ENCODE assay signal across 27 cellular contexts in the genomic region with DNA sequence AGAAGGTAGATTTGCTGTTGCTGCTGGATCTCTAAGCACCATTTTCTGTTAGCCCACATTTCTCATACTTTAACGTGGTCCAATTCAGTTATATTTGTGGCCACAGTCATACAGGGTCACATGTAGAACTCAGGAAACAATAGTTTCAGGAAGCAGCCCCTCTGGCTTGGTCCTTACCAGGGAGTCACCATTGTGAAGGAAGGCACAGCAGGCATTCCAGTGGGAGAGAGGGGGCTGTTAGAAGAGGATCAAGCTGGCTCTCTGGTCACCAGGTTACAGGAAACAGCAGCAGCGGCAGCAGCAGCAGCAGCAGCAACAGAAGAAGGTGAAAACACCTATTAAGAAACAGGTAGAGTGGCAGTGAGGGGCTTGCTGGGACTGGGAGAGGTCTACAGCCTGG. TPM values are rescaled to one million over a fixed set of nuclear protein-coding genes. Genes with fewer than 3 reads are reported as not detected.
"Had no signal": no experiment of that assay in that cellular context is flagged by ENCODE, and none has a peak within 500 bp of the region (broad histone marks: within the 10 kb centered on the region; RNA-seq: fewer than 3 reads in every experiment).

No MANE protein-coding gene starts in this region.

- H3K27ac ChIP-seq: adrenal gland, ascending aorta, brain microvascular endothelial cell, esophagus squamous epithelium, heart left ventricle, left lung, neutrophil, ovary, prostate gland, tibial artery had no signal

- H3K4me1 ChIP-seq: adrenal gland, ascending aorta, esophagus squamous epithelium, left lung, prostate gland, tibial artery had no signal

- H3K4me3 ChIP-seq: adrenal gland, ascending aorta, esophagus squamous epithelium, heart left ventricle, left lung, lung, ovary, prostate gland, tibial artery had no signal

- H3K36me3 ChIP-seq: adrenal gland, ascending aorta, brain microvascular endothelial cell, esophagus squamous epithelium, heart left ventricle, left lung, neutrophil, ovary, prostate gland, tibial artery had no signal

- H3K36me3 Mint-ChIP-seq: activated naive CD8-positive, alpha-beta T cell; natural killer cell had no signal

- H3K4me1 Mint-ChIP-seq: activated CD4-positive, alpha-beta T cell treated with anti-CD3 and anti-CD28 coated beads for 36 hours; natural killer cell had no signal

- H3K4me3 Mint-ChIP-seq: activated CD4-positive, alpha-beta T cell treated with anti-CD3 and anti-CD28 coated beads for 36 hours; activated naive CD8-positive, alpha-beta T cell; activated T-cell treated with anti-CD3 and anti-CD28 coated beads, Interleukin-2, amount 50 U/mL, for 4 hours; dendritic cell treated with granulocyte-macrophage colony-stimulating factor and Interleukin-4, amounts not matched to agents 40 ng/mL and 50 ng/mL, for 4 days; natural killer cell; stimulated activated naive CD8-positive, alpha-beta T cell treated with anti-CD3 and anti-CD28 coated beads, Interleukin-15, Interleukin-2, amounts not matched to agents 100 ng/mL and 50 ng/mL, for 24 hours; T-helper 2 cell treated with Interferon-gamma antibody and Interleukin-4, amounts not matched to agents 5 μg/mL and 100 μg/mL, for 36 hours had no signal

- H3K9me3 Mint-ChIP-seq: activated T-cell treated with anti-CD3 and anti-CD28 coated beads, Interleukin-2, amount 50 U/mL, for 4 hours; activated T-helper 2 cell treated with anti-CD3 and anti-CD28 coated beads, Interferon-gamma antibody, Interleukin-2, Interleukin-4, amounts not matched to agents 10 μg/mL and 5 μg/mL and 100 μg/mL, durations not matched to agents 14 hours and 24 hours and 36 hours; dendritic cell treated with granulocyte-macrophage colony-stimulating factor and Interleukin-4, amounts not matched to agents 40 ng/mL and 50 ng/mL, for 4 days; natural killer cell; stimulated activated naive CD8-positive, alpha-beta T cell treated with anti-CD3 and anti-CD28 coated beads, Interleukin-15, Interleukin-2, amounts not matched to agents 100 ng/mL and 50 ng/mL, for 24 hours; T-helper 2 cell treated with Interferon-gamma antibody and Interleukin-4, amounts not matched to agents 5 μg/mL and 100 μg/mL, for 36 hours had no signal

- H3K27ac Mint-ChIP-seq: activated CD4-positive, alpha-beta T cell treated with anti-CD3 and anti-CD28 coated beads for 36 hours; activated naive CD8-positive, alpha-beta T cell; activated T-helper 2 cell treated with anti-CD3 and anti-CD28 coated beads, Interferon-gamma antibody, Interleukin-2, Interleukin-4, amounts not matched to agents 10 μg/mL and 5 μg/mL and 100 μg/mL, durations not matched to agents 14 hours and 24 hours and 36 hours; dendritic cell treated with granulocyte-macrophage colony-stimulating factor and Interleukin-4, amounts not matched to agents 40 ng/mL and 50 ng/mL, for 4 days; stimulated activated naive CD8-positive, alpha-beta T cell treated with anti-CD3 and anti-CD28 coated beads, Interleukin-15, Interleukin-2, amounts not matched to agents 100 ng/mL and 50 ng/mL, for 24 hours; T-helper 2 cell treated with Interferon-gamma antibody and Interleukin-4, amounts not matched to agents 5 μg/mL and 100 μg/mL, for 36 hours had no signal

- ATAC-seq: activated CD4-positive, alpha-beta T cell treated with anti-CD3 and anti-CD28 coated beads for 36 hours; activated T-cell treated with anti-CD3 and anti-CD28 coated beads, Interleukin-2, amount 50 U/mL, for 4 hours; heart left ventricle; left lung; natural killer cell had no signal

- H3K9me3 ChIP-seq: adrenal gland, ascending aorta, esophagus squamous epithelium, heart left ventricle, left lung, neutrophil, ovary, prostate gland, tibial artery had no signal

- H3K27me3 Mint-ChIP-seq: activated naive CD8-positive, alpha-beta T cell; dendritic cell treated with granulocyte-macrophage colony-stimulating factor and Interleukin-4, amounts not matched to agents 40 ng/mL and 50 ng/mL, for 4 days; stimulated activated naive CD8-positive, alpha-beta T cell treated with anti-CD3 and anti-CD28 coated beads, Interleukin-15, Interleukin-2, amounts not matched to agents 100 ng/mL and 50 ng/mL, for 24 hours had no signal

- DNase-seq: activated CD4-positive, alpha-beta T cell treated with anti-CD3 and anti-CD28 coated beads for 36 hours; activated CD4-positive, alpha-beta T cell treated with anti-CD3 and anti-CD28 coated beads, Interleukin-2, amount 50 U/mL, for 4 hours; activated CD8-positive, alpha-beta memory T cell treated with anti-CD3 and anti-CD28 coated beads for 24 hours; activated CD8-positive, alpha-beta memory T cell treated with anti-CD3 and anti-CD28 coated beads, Interleukin-2, amount 50 U/mL, for 4 hours; activated naive CD4-positive, alpha-beta T cell; activated T-cell treated with anti-CD3 and anti-CD28 coated beads, Interleukin-2, amount 50 U/mL, for 4 hours; adrenal gland; brain microvascular endothelial cell; caudate nucleus; effector CD8-positive, alpha-beta T cell; esophagus squamous epithelium; heart left ventricle; left lung; midbrain; natural killer cell; ovary; stimulated activated CD4-positive, alpha-beta T cell treated with anti-CD3 and anti-CD28 coated beads, Interleukin-4, amount 100 ng/mL, for 24 hours; tibial artery had no signal

- H3K27me3 ChIP-seq: adrenal gland, ascending aorta, brain microvascular endothelial cell, esophagus squamous epithelium, heart left ventricle, left lung, neutrophil, ovary had no signal

RNA-seq across cellular contexts. Expression of a gene that starts 14.5 kb away (rescaled TPM):
- total RNA-seq: ascending aorta had no signal
